In the genomic region with DNA sequence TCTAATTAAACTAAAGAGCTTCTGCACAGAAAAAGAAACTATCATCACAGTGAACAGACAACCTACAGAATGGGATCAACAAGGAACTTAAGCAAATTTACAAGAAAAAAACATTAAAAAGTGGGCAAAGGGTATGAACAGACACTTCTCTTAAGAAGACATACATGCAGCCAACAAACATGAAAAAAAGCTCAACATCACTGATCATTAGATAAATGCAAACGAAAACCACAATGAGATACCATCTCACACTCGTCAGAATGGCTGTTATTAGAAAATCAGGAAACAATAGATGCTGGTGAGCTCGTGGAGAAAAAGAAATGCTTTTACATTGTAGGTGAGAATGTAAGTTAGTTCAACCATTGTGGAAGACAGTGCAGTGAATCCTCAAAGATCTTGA, we compare ENCODE assay signal across 16 cellular contexts. TPM values are rescaled to one million over a fixed set of nuclear protein-coding genes. Genes with fewer than 3 reads are reported as not detected.
DNase-seq lines count a peak whose midpoint lies in the region; ATAC-seq and TF ChIP-seq lines count a peak whose summit lies in the region.
"Had no signal": no experiment of that assay in that cellular context is flagged by ENCODE, and none has a peak within 500 bp of the region (broad histone marks: within the 10 kb centered on the region; RNA-seq: fewer than 3 reads in every experiment).

No MANE protein-coding gene starts in this region.

- peak overlapping the region; percentile 32 for H3K27ac Mint-ChIP-seq in T-helper 2 cell treated with Interferon-gamma antibody and Interleukin-4, amounts not matched to agents 5 μg/mL and 100 μg/mL, for 36 hours
- H3K27ac Mint-ChIP-seq in endodermal cell (peak overlapping the region; percentile 62), progenitor cell of endocrine pancreas (peak overlapping the region; percentile 2)
- peak overlapping the region in 4 of 8 donors; percentile 12 to 39 (median 20) for H3K27ac Mint-ChIP-seq in CD8-positive, alpha-beta memory T cell
- H3K27ac Mint-ChIP-seq in activated naive CD8-positive, alpha-beta T cell treated with anti-CD3 and anti-CD28 coated beads, Interleukin-2, amount 50 U/mL, for 24 hours = no peak overlapping the region

- intact Hi-C loops in body of pancreas (cut with DNase I) = no loop called here

- POLR2A ChIA-PET in CD8-positive, alpha-beta memory T cell (lab: Charles Lee) = no interaction called here

- H3K36me3 Mint-ChIP-seq in T-helper 2 cell treated with Interferon-gamma antibody and Interleukin-4, amounts not matched to agents 5 μg/mL and 100 μg/mL, for 36 hours (ENCODE audit: low read depth) = peaks cover 35% of the 10 kb centered on the region
- peaks cover 52% of the 10 kb centered on the region for H3K36me3 Mint-ChIP-seq in endodermal cell (ENCODE audit: low read depth)
- H3K36me3 Mint-ChIP-seq in progenitor cell of endocrine pancreas (ENCODE audit: insufficient read depth) = peaks cover 36% of the 10 kb centered on the region
- peaks cover 10 to 33% (median 20%) of the 10 kb centered on the region in 3 donors for H3K36me3 Mint-ChIP-seq in CD8-positive, alpha-beta memory T cell
- H3K36me3 Mint-ChIP-seq in activated naive CD8-positive, alpha-beta T cell treated with anti-CD3 and anti-CD28 coated beads, Interleukin-2, amount 50 U/mL, for 24 hours (ENCODE audit: low read depth) = peaks cover 20% of the 10 kb centered on the region

- no peaks in the 10 kb centered on the region for H3K27me3 ChIP-seq in DND-41 (ENCODE audit: insufficient read depth, low read length, poor library complexity)
- H3K27me3 ChIP-seq in endodermal cell (ENCODE audit: control insufficient read depth, insufficient read depth, low read length, poor library complexity, severe bottlenecking) = no peaks in the 10 kb centered on the region
- H3K27me3 ChIP-seq in CD8-positive, alpha-beta memory T cell (ENCODE audit: insufficient read depth, low read length, poor library complexity, severe bottlenecking) = no peaks in the 10 kb centered on the region
- no peaks in the 10 kb centered on the region for H3K27me3 ChIP-seq in body of pancreas

- peaks cover 2% of the 10 kb centered on the region; the same call in 1 of the 2 replicates for H3K4me1 ChIP-seq in DND-41 (ENCODE audit: insufficient read depth, low read length)
- H3K4me1 ChIP-seq in endodermal cell (ENCODE audit: control insufficient read depth, insufficient read depth, low read length) = peaks cover 7% of the 10 kb centered on the region
- H3K4me1 ChIP-seq in CD8-positive, alpha-beta memory T cell (ENCODE audit: insufficient read depth, low read length) = no peaks in the 10 kb centered on the region
- peaks cover 48% of the 10 kb centered on the region for H3K4me1 ChIP-seq in body of pancreas

- ATAC-seq in DND-41 (ENCODE audit: insufficient read depth, low read depth) (peak; percentile 45; the same call in 2 of the 3 replicates), body of pancreas (no peak)
- no peak for ATAC-seq in activated naive CD8-positive, alpha-beta T cell treated with anti-CD3 and anti-CD28 coated beads, Interleukin-2, amount 50 U/mL, for 24 hours
- ATAC-seq: GM12878 had no signal

- H4K20me1 ChIP-seq in DND-41 (ENCODE audit: insufficient read depth, low read length) = no peaks in the 10 kb centered on the region

- no peak overlapping the region for H2AFZ ChIP-seq in DND-41 (ENCODE audit: low read depth, low read length)

- peak overlapping the region; percentile 1 for H3K4me3 Mint-ChIP-seq in T-helper 2 cell treated with Interferon-gamma antibody and Interleukin-4, amounts not matched to agents 5 μg/mL and 100 μg/mL, for 36 hours
- H3K4me3 Mint-ChIP-seq in endodermal cell = no peak overlapping the region
- no peak overlapping the region for H3K4me3 Mint-ChIP-seq in progenitor cell of endocrine pancreas (ENCODE audit: low read depth)
- H3K4me3 Mint-ChIP-seq in CD8-positive, alpha-beta memory T cell = no peak overlapping the region
- no peak overlapping the region for H3K4me3 Mint-ChIP-seq in activated naive CD8-positive, alpha-beta T cell treated with anti-CD3 and anti-CD28 coated beads, Interleukin-2, amount 50 U/mL, for 24 hours

- H3K4me2 ChIP-seq in DND-41 (ENCODE audit: insufficient read depth, low read length) = no peak overlapping the region

- H3K9ac ChIP-seq in DND-41 (ENCODE audit: low read depth, low read length) (no peak overlapping the region), endodermal cell (ENCODE audit: extremely low read depth, low read length, poor library complexity, severe bottlenecking) (no peak overlapping the region)

- WGBS in endodermal cell (ENCODE audit: insufficient coverage in 1 of 2, insufficient read length in 1 of 2), 2 experiments = 88 to 93% methylated on average over 3 of the region's 3 CpGs
- 82 to 86% methylated on average over 3 of the region's 3 CpGs for WGBS in body of pancreas, 2 donors

- TF ChIP-seq CTCF in DND-41 (IDR thresholded peaks at IDR 0.05; ENCODE audit: borderline replicate concordance, extremely low read depth, low read length, poor library complexity, severe bottlenecking) = no peak
- TF ChIP-seq CTCF in endodermal cell (conservative IDR thresholded peaks at IDR 0.05) = no peak
- TF ChIP-seq CTCF in progenitor cell of endocrine pancreas (IDR thresholded peaks at IDR 0.05; ENCODE audit: unreplicated experiment) = no peak
- no peak for TF ChIP-seq CTCF in body of pancreas (IDR thresholded peaks at IDR 0.05)

- DNase-seq in DND-41 (no peak), endodermal cell (no peak), progenitor cell of endocrine pancreas (ENCODE audit: low spot score, unreplicated experiment) (no peak), NCI-H345 (lab: John Stamatoyannopoulos, UW) (no peak), body of pancreas (no peak)
- no peak for DNase-seq in T-helper 2 cell treated with Interferon-gamma antibody and Interleukin-4, amounts not matched to agents 5 μg/mL and 100 μg/mL, for 36 hours (ENCODE audit: low spot score)
- DNase-seq in CD8-positive, alpha-beta memory T cell = no peak
- DNase-seq in activated naive CD8-positive, alpha-beta T cell treated with anti-CD3 and anti-CD28 coated beads, Interleukin-2, amount 50 U/mL, for 24 hours = no peak
- DNase-seq: C1 segment of cervical spinal cord, Calu3, COR-L47, DMS53, DMS79 treated with DMSO at 0.1 percent for 48 hours, GOT3, HCEC 1CT had no signal

- H3K9me3 Mint-ChIP-seq in T-helper 2 cell treated with Interferon-gamma antibody and Interleukin-4, amounts not matched to agents 5 μg/mL and 100 μg/mL, for 36 hours = peaks cover 5% of the 10 kb centered on the region
- H3K9me3 Mint-ChIP-seq in endodermal cell (peaks cover 5% of the 10 kb centered on the region), progenitor cell of endocrine pancreas (ENCODE audit: low read depth) (peaks cover 9% of the 10 kb centered on the region)
- H3K9me3 Mint-ChIP-seq in CD8-positive, alpha-beta memory T cell = peaks cover 0 to 3% (median 0%) of the 10 kb centered on the region in 5 donors
- no peaks in the 10 kb centered on the region for H3K9me3 Mint-ChIP-seq in activated naive CD8-positive, alpha-beta T cell treated with anti-CD3 and anti-CD28 coated beads, Interleukin-2, amount 50 U/mL, for 24 hours

- no peaks in the 10 kb centered on the region for H3K27me3 Mint-ChIP-seq in T-helper 2 cell treated with Interferon-gamma antibody and Interleukin-4, amounts not matched to agents 5 μg/mL and 100 μg/mL, for 36 hours (ENCODE audit: low read depth)
- H3K27me3 Mint-ChIP-seq in endodermal cell (ENCODE audit: insufficient read depth) (no peaks in the 10 kb centered on the region), progenitor cell of endocrine pancreas (no peaks in the 10 kb centered on the region)
- H3K27me3 Mint-ChIP-seq in CD8-positive, alpha-beta memory T cell = no peaks in the 10 kb centered on the region
- no peaks in the 10 kb centered on the region for H3K27me3 Mint-ChIP-seq in activated naive CD8-positive, alpha-beta T cell treated with anti-CD3 and anti-CD28 coated beads, Interleukin-2, amount 50 U/mL, for 24 hours

- H3K4me3 ChIP-seq in DND-41 (ENCODE audit: low read depth in 1 of 2, low read length in 2 of 2) (no peak overlapping the region), endodermal cell (ENCODE audit: low read length) (no peak overlapping the region), body of pancreas (no peak overlapping the region)
- H3K4me3 ChIP-seq in CD8-positive, alpha-beta memory T cell (ENCODE audit: low read length) = no peak overlapping the region
- H3K4me3 ChIP-seq: GM12878 had no signal

- peaks cover 21% of the 10 kb centered on the region for H3K4me1 Mint-ChIP-seq in T-helper 2 cell treated with Interferon-gamma antibody and Interleukin-4, amounts not matched to agents 5 μg/mL and 100 μg/mL, for 36 hours (ENCODE audit: low read depth)
- peaks cover 18% of the 10 kb centered on the region for H3K4me1 Mint-ChIP-seq in endodermal cell
- peaks cover 9% of the 10 kb centered on the region for H3K4me1 Mint-ChIP-seq in progenitor cell of endocrine pancreas (ENCODE audit: low read depth)
- H3K4me1 Mint-ChIP-seq in CD8-positive, alpha-beta memory T cell = peaks cover 16 to 24% (median 23%) of the 10 kb centered on the region in 3 donors
- no peaks in the 10 kb centered on the region for H3K4me1 Mint-ChIP-seq in activated naive CD8-positive, alpha-beta T cell treated with anti-CD3 and anti-CD28 coated beads, Interleukin-2, amount 50 U/mL, for 24 hours

- H3K36me3 ChIP-seq in DND-41 (ENCODE audit: insufficient read depth, low read length) = peaks cover 23% of the 10 kb centered on the region; the same call in 1 of the 2 replicates
- peaks cover 35% of the 10 kb centered on the region for H3K36me3 ChIP-seq in endodermal cell (ENCODE audit: control insufficient read depth, insufficient read depth, low read length)
- H3K36me3 ChIP-seq in CD8-positive, alpha-beta memory T cell (ENCODE audit: insufficient read depth, low read length) = no peaks in the 10 kb centered on the region
- H3K36me3 ChIP-seq in body of pancreas (replicated peaks in 1 of 2; ENCODE audit: insufficient read depth in 1 of 2, low read depth in 2 of 2) = no peaks in the 10 kb centered on the region

- H3K27ac ChIP-seq in DND-41 (ENCODE audit: low read length) (no peak overlapping the region), endodermal cell (ENCODE audit: low read depth, low read length) (no peak overlapping the region), body of pancreas (no peak overlapping the region)
- no peak overlapping the region for H3K27ac ChIP-seq in CD8-positive, alpha-beta memory T cell (ENCODE audit: low read depth, low read length)

- no peaks in the 10 kb centered on the region for H3K79me2 ChIP-seq in DND-41 (ENCODE audit: insufficient read depth, low read length)

- TF ChIP-seq POLR2A in body of pancreas (IDR thresholded peaks at IDR 0.05) = no peak

- H3K9me3 ChIP-seq in DND-41 (ENCODE audit: insufficient read depth, low read length, severe bottlenecking) (peaks cover 3% of the 10 kb centered on the region), endodermal cell (ENCODE audit: control insufficient read depth, low read length) (peaks cover 14% of the 10 kb centered on the region), body of pancreas (peaks cover 0 to 2% (median 0%) of the 10 kb centered on the region in 3 donors)
- no peaks in the 10 kb centered on the region for H3K9me3 ChIP-seq in CD8-positive, alpha-beta memory T cell (ENCODE audit: low read length)

- CTCF ChIA-PET in CD8-positive, alpha-beta memory T cell (lab: Charles Lee) = interaction anchor here (1.1 kb wide), 1 partner anchor 14 kb away, joined by 3 read pairs; no protein-coding TSS in a partner anchor

RNA-seq across cellular contexts. Expression of a gene that starts 27.8 kb away (rescaled TPM):
- total RNA-seq in endodermal cell (100 to 1,000 TPM; 128 to 164 TPM), progenitor cell of endocrine pancreas (136 and 146 TPM in 2 replicates), body of pancreas (10 to 100 TPM; 15.8 to 42.3 TPM)
- 100 TPM for polyA plus RNA-seq in endodermal cell (2013, experiment 1 of 2)
- 91.6 TPM for polyA plus RNA-seq in endodermal cell (2013, experiment 2 of 2)
- total RNA-seq in CD8-positive, alpha-beta memory T cell = 10 to 100 TPM; 26.6 to 27.9 TPM
- polyA plus RNA-seq in CD8-positive, alpha-beta memory T cell = 30.9 TPM
